11 cellular contexts compared by ENCODE assay signal in genomic region chr6:101932704-101933103, GRCh38.
"Had no signal": no experiment of that assay in that cellular context is flagged by ENCODE, and none has a peak within 500 bp of the region (broad histone marks: within the 10 kb centered on the region; RNA-seq: fewer than 3 reads in every experiment).

No MANE protein-coding gene starts in this region.

- H3K36me3 ChIP-seq: HAP-1 had no signal

- H3K9me3 ChIP-seq: HAP-1 had no signal

- DNase-seq: GOT3, H7, HFFc6, IMR-90, KG1 had no signal

- H3K4me3 ChIP-seq: GM23248, HAP-1, K562 had no signal

- H3K9ac ChIP-seq: GM23248 had no signal

- ATAC-seq: HCT116, HepG2, K562 had no signal

- H3K4me1 ChIP-seq: HAP-1 had no signal

- H3K9me3 Mint-ChIP-seq: HFFc6 had no signal

- H3K27ac ChIP-seq: GM23248, HL-60 had no signal

- H3K4me3 Mint-ChIP-seq: HFFc6 had no signal

- H3K27ac Mint-ChIP-seq: HFFc6 had no signal
